Comparison of ENCODE assay signal across 10 cellular contexts in the genomic region with DNA sequence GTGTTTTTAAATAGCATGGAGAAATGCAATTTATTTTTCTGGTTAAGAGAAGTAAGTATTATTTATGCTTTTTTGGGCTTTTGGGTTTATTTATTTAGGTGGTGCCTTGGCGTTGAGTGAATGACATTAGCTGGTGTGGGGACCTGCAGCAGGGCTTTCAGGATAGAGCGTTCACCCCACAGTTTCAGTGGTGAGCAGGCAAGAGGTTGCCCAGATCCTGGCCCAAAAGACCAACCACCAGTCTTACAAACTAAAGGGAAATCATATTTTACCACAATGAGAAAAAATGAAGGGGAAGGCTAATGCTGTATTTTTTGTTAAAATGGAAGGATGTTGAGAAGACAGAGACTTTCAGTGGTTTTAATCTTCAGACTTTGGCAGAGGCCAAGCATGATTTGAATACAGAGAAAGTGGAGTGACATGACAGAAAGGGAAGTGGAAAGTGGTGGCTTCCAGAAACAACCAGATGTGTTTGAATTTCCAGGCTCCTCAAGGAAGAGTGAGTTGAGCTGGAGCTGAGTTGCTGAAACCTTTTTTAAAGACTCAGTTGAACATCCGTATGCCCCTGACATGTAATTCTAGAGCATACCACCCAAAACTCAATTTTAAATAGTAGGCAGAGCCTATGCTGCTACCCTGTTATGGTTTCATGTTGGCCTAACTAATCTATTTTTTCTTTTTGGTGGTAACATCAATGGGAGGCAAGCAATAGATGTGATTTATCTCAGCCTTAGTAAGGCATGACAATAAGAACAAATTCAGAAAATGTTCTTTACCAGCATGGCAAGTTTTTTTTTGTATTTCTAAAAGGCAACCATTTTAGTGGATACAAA.
DNase-seq lines count a peak whose midpoint lies in the region; ATAC-seq, FAIRE-seq and TF ChIP-seq lines count a peak whose summit lies in the region.
"Had no signal": no experiment of that assay in that cellular context is flagged by ENCODE, and none has a peak within 500 bp of the region (broad histone marks: within the 10 kb centered on the region; RNA-seq: fewer than 3 reads in every experiment).

No MANE protein-coding gene starts in this region.

- no peaks in the 10 kb centered on the region for H3K27me3 Mint-ChIP-seq in astrocyte (ENCODE audit: low read depth, unreplicated experiment)
- H3K27me3 Mint-ChIP-seq: effector memory CD8-positive, alpha-beta T cell had no signal

- H3K27ac Mint-ChIP-seq in astrocyte (ENCODE audit: unreplicated experiment): peak overlapping the region; percentile 10

- H2AFZ ChIP-seq in astrocyte (ENCODE audit: low read depth, low read length): no peak overlapping the region

- H4K20me1 ChIP-seq in astrocyte (ENCODE audit: insufficient read depth, low read length): no peaks in the 10 kb centered on the region

- H3K4me3 Mint-ChIP-seq in astrocyte (ENCODE audit: unreplicated experiment): no peak overlapping the region
- H3K4me3 Mint-ChIP-seq: effector memory CD8-positive, alpha-beta T cell had no signal

- H3K79me2 ChIP-seq in astrocyte (ENCODE audit: insufficient read depth, low read length): no peaks in the 10 kb centered on the region

- H3K36me3 ChIP-seq in left ventricle myocardium inferior (no peaks in the 10 kb centered on the region), astrocyte (ENCODE audit: insufficient read depth, low read length) (no peaks in the 10 kb centered on the region), HAP-1 (replicated peaks) (no peaks in the 10 kb centered on the region), body of pancreas (replicated peaks in 1 of 2; ENCODE audit: insufficient read depth in 1 of 2, low read depth in 2 of 2) (no peaks in the 10 kb centered on the region)

- no peak for DNase-seq in left ventricle myocardium inferior
- DNase-seq in Right ventricle myocardium superior: no peak
- DNase-seq in astrocyte (ENCODE audit: low read depth): no peak
- DNase-seq in HAP-1 (ENCODE audit: low spot score in 2 of 2): no peak
- DNase-seq in C1 segment of cervical spinal cord (lab: John Stamatoyannopoulos, UW): no peak
- no peak for DNase-seq in body of pancreas
- DNase-seq in activated T-cell treated with anti-CD3 and anti-CD28 coated beads, Interleukin-2, amount 50 U/mL, for 48 hours: no peak
- DNase-seq: effector memory CD8-positive, alpha-beta T cell; islet precursor cell had no signal

- peaks cover 68% of the 10 kb centered on the region for H3K4me1 ChIP-seq in left ventricle myocardium inferior
- H3K4me1 ChIP-seq in astrocyte (ENCODE audit: insufficient read depth, low read length): peaks cover 24% of the 10 kb centered on the region
- no peaks in the 10 kb centered on the region; the same call in 1 of the 2 replicates for H3K4me1 ChIP-seq in HAP-1
- H3K4me1 ChIP-seq in body of pancreas: no peaks in the 10 kb centered on the region

- H3K4me2 ChIP-seq in astrocyte (ENCODE audit: low read length): no peak overlapping the region

- H3K4me1 Mint-ChIP-seq in astrocyte (ENCODE audit: low read depth, unreplicated experiment): peaks cover 36% of the 10 kb centered on the region

- 93% methylated on average over 3 of the region's 3 CpGs for whole genome bisulfite sequencing in body of pancreas, 2 donors

- H3K27ac ChIP-seq in left ventricle myocardium inferior (replicated peaks) (peak overlapping the region; percentile 25), astrocyte (ENCODE audit: low read depth, low read length) (no peak overlapping the region), body of pancreas (no peak overlapping the region)

- no peak for ATAC-seq in Right ventricle myocardium superior (ENCODE audit: poor library complexity)
- ATAC-seq in HG03108 (IDR thresholded peaks at IDR 0.05; ENCODE audit: unreplicated experiment): peak; percentile 80
- no peak for ATAC-seq in body of pancreas
- ATAC-seq: effector memory CD8-positive, alpha-beta T cell had no signal

- H3K4me3 ChIP-seq in left ventricle myocardium inferior: no peak overlapping the region
- H3K4me3 ChIP-seq in astrocyte (ENCODE audit: insufficient read depth, low read depth, low read length): no peak overlapping the region
- H3K4me3 ChIP-seq in HAP-1: no peak overlapping the region
- H3K4me3 ChIP-seq in body of pancreas: no peak overlapping the region

- H3K9me3 ChIP-seq in left ventricle myocardium inferior (replicated peaks) (no peaks in the 10 kb centered on the region), astrocyte (ENCODE audit: insufficient read depth, low read depth, low read length) (no peaks in the 10 kb centered on the region), HAP-1 (no peaks in the 10 kb centered on the region), body of pancreas (no peaks in the 10 kb centered on the region)

- H3K36me3 Mint-ChIP-seq in astrocyte (ENCODE audit: low read depth, unreplicated experiment): peaks cover 31% of the 10 kb centered on the region

- TF ChIP-seq POLR2A in body of pancreas (IDR thresholded peaks at IDR 0.05): no peak

- H3K9me3 Mint-ChIP-seq in astrocyte (ENCODE audit: unreplicated experiment): no peaks in the 10 kb centered on the region
- H3K9me3 Mint-ChIP-seq: effector memory CD8-positive, alpha-beta T cell had no signal

- H3K27me3 ChIP-seq in left ventricle myocardium inferior (ENCODE audit: low read depth) (no peaks in the 10 kb centered on the region), astrocyte (ENCODE audit: insufficient read depth, low read length) (no peaks in the 10 kb centered on the region), HAP-1 (ENCODE audit: low read depth) (no peaks in the 10 kb centered on the region), body of pancreas (no peaks in the 10 kb centered on the region)

- no peak overlapping the region for H3K9ac ChIP-seq in astrocyte (ENCODE audit: low read length)

- in situ Hi-C loops in HAP-1 (cut with MboI; ENCODE audit: low sequenced_read_pairs): no loop called here

- no peak for FAIRE-seq in astrocyte (lab: Jason Lieb, UNC)

- no peak for TF ChIP-seq CTCF in left ventricle myocardium inferior (IDR thresholded peaks at IDR 0.05; ENCODE audit: borderline replicate concordance)
- TF ChIP-seq CTCF in astrocyte (IDR thresholded peaks at IDR 0.05; ENCODE audit: insufficient read depth, low read depth, low read length): no peak
- no peak for TF ChIP-seq CTCF in body of pancreas (IDR thresholded peaks at IDR 0.05)

- intact Hi-C loops in left ventricle myocardium inferior (cut with micrococcal nuclease): no loop called here
- intact Hi-C loops in Right ventricle myocardium superior (cut with DNase I): no loop called here
- intact Hi-C loops in body of pancreas (cut with DNase I): no loop called here
